ENCODE assay signal across 9 cellular contexts in genomic region chr20:39986231-39986904, GRCh38.
DNase-seq lines count a peak whose midpoint lies in the region; ATAC-seq and TF ChIP-seq lines count a peak whose summit lies in the region.
"Had no signal": no experiment of that assay in that cellular context is flagged by ENCODE, and none has a peak within 500 bp of the region (broad histone marks: within the 10 kb centered on the region; RNA-seq: fewer than 3 reads in every experiment).

No MANE protein-coding gene starts in this region.

- H3K27ac Mint-ChIP-seq in glutamatergic neuron (ENCODE audit: unreplicated experiment), result peak overlapping the region; percentile 78

- 6 to 11% (median 7%) methylated on average over 6 of the region's 6 CpGs for WGBS in ovary, 3 donors

- H3K36me3 Mint-ChIP-seq in glutamatergic neuron (ENCODE audit: unreplicated experiment), result peaks cover 3% of the 10 kb centered on the region

- H3K36me3 ChIP-seq in SJCRH30 (no peaks in the 10 kb centered on the region), ovary (no peaks in the 10 kb centered on the region)

- no peak for ATAC-seq in HG02678 (IDR thresholded peaks at IDR 0.05; ENCODE audit: unreplicated experiment)
- no peak for ATAC-seq in HG03378 (IDR thresholded peaks at IDR 0.05; ENCODE audit: unreplicated experiment)

- H3K4me3 Mint-ChIP-seq in glutamatergic neuron (ENCODE audit: unreplicated experiment), result no peak overlapping the region
- H3K4me3 Mint-ChIP-seq: central memory CD8-positive, alpha-beta T cell had no signal

- TF ChIP-seq CTCF in glutamatergic neuron (IDR thresholded peaks at IDR 0.05; ENCODE audit: partially characterized antibody, unreplicated experiment) (no peak), ovary (IDR thresholded peaks at IDR 0.05) (no peak)

- peaks cover 2% of the 10 kb centered on the region for H3K9me3 Mint-ChIP-seq in glutamatergic neuron (ENCODE audit: unreplicated experiment)

- H3K4me1 Mint-ChIP-seq in glutamatergic neuron (ENCODE audit: low read depth, unreplicated experiment), result peaks cover 12% of the 10 kb centered on the region
- H3K4me1 Mint-ChIP-seq: central memory CD8-positive, alpha-beta T cell had no signal

- no peaks in the 10 kb centered on the region for H3K27me3 Mint-ChIP-seq in glutamatergic neuron (ENCODE audit: unreplicated experiment)
- H3K27me3 Mint-ChIP-seq: central memory CD8-positive, alpha-beta T cell had no signal

- intact Hi-C loops in ovary (cut with DNase I), result no loop called here

- TF ChIP-seq POLR2A in ovary (IDR thresholded peaks at IDR 0.05), result no peak

- DNase-seq in Caki2 (ENCODE audit: low read depth) (peak; percentile 52), SJCRH30 (peak; percentile 45 to 66), glutamatergic neuron (peak; percentile 57), ovary (peak; percentile 29 to 55 (median 44)), NAMALWA (ENCODE audit: low spot score) (no peak), DMS79 treated with DMSO at 0.1 percent for 48 hours (lab: John Stamatoyannopoulos, UW) (no peak)

- H3K27me3 ChIP-seq in SJCRH30, result no peaks in the 10 kb centered on the region
- H3K27me3 ChIP-seq in ovary, result no peaks in the 10 kb centered on the region

- in situ Hi-C loops in Caki2 (cut with HindIII; ENCODE audit: low pct_unique_long_range_greater_than_20kb, low sequenced_read_pairs), result no loop called here

- H3K27ac ChIP-seq in SJCRH30 (no peak overlapping the region), ovary (peak overlapping the region; percentile 22 to 54)

- TF ChIP-seq EP300 in ovary (IDR thresholded peaks at IDR 0.05), result no peak

- H3K9me3 ChIP-seq in SJCRH30 (replicated peaks) (0 out of 2 replicates have a peak, but pooled peaks cover 3% of the 10 kb centered on the region), ovary (no peaks in the 10 kb centered on the region)

- H3K4me1 ChIP-seq in SJCRH30 (peaks cover 15% of the 10 kb centered on the region), ovary (ENCODE audit: insufficient read depth) (peaks cover 10% of the 10 kb centered on the region)

- no peak overlapping the region for H3K4me3 ChIP-seq in SJCRH30
- no peak overlapping the region for H3K4me3 ChIP-seq in ovary

Comparison
In these comparisons a context has a peak if more than half of its experiments do, and no peak if none do; other contexts are left out.
1. DNase-seq: peak in Caki2 (single experiment), SJCRH30 (2 of 2), glutamatergic neuron (single experiment) and ovary (5 of 5); none in NAMALWA (single experiment) and DMS79 treated with DMSO at 0.1 percent for 48 hours (single experiment).